ENCODE assay signal across 17 cellular contexts in the genomic region with DNA sequence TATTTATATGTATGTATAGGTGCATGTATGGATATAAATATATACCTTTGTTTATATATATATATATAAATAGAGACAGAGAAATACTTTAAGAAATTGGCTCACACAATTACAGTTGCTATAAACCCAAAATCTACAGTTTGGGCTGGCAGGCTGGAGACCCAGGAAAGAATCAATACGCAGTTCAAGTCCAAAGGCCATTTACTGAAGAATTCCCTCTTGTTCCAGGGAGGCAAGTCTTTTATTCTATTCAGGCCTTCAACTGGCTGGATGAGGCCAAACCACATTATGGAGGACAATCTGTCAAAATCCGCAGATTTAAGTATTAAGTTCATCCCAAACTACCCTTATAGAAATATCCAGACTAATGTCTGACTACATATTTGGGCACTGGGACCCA.
A peak's percentile ranks its signal among the peaks of the same experiment; 100 is the strongest.
DNase-seq lines count a peak whose midpoint lies in the region; ATAC-seq and TF ChIP-seq lines count a peak whose summit lies in the region.
"Had no signal": no experiment of that assay in that cellular context is flagged by ENCODE, and none has a peak within 500 bp of the region (broad histone marks: within the 10 kb centered on the region; RNA-seq: fewer than 3 reads in every experiment).

No MANE protein-coding gene starts in this region.

- no peaks in the 10 kb centered on the region for H3K27me3 ChIP-seq in liver (ENCODE audit: control insufficient read depth in 4 of 4, insufficient read depth in 4 of 4, low read length in 3 of 4)
- H3K27me3 ChIP-seq: BE2C, BLaER1 had no signal

- peaks cover 0 to 7% (median 2%) of the 10 kb centered on the region in 4 donors for H3K4me1 ChIP-seq in liver (ENCODE audit: control insufficient read depth in 4 of 4, insufficient read depth in 4 of 4, low read length in 3 of 4)
- H3K4me1 ChIP-seq: BE2C, BLaER1 had no signal

- no peak for TF ChIP-seq CTCF in liver (IDR thresholded peaks at IDR 0.05; ENCODE audit: low read depth, low read length, missing input control)

- no peaks in the 10 kb centered on the region for H3K36me3 ChIP-seq in liver (ENCODE audit: control insufficient read depth in 4 of 4, insufficient read depth in 3 of 4, low read depth in 1 of 4, low read length in 3 of 4)
- H3K36me3 ChIP-seq: BE2C had no signal

- TF ChIP-seq RAD21 in liver (IDR thresholded peaks at IDR 0.05): peak in 1 of 2 donors; percentile 14

- no peaks in the 10 kb centered on the region for H3K9me3 ChIP-seq in liver (ENCODE audit: control insufficient read depth in 4 of 4, low read length in 3 of 4)
- H3K9me3 ChIP-seq: BE2C, BLaER1 had no signal

- DNase-seq in left lobe of liver (ENCODE audit: low spot score): no peak
- no peak for DNase-seq in NCI-H446 treated with DMSO at 0.1 percent for 48 hours (lab: John Stamatoyannopoulos, UW)
- DNase-seq: 8988T; ACHN; BE2C; C1 segment of cervical spinal cord; Calu3; CD4-positive, alpha-beta memory T cell; CD4-positive, CD25-positive, alpha-beta regulatory T cell; CD8-positive, alpha-beta memory T cell; COR-L47; DMS79 treated with DMSO at 0.1 percent for 48 hours; GF-D8 had no signal

- 53% methylated on average over 2 of the region's 2 CpGs for WGBS in liver

- no peak overlapping the region for H3K4me3 ChIP-seq in liver (ENCODE audit: low read depth in 1 of 3, low read length in 3 of 3)
- H3K4me3 ChIP-seq: BLaER1 had no signal

- H3K27ac ChIP-seq in liver (ENCODE audit: low read depth in 1 of 2, low read length in 2 of 2): no peak overlapping the region
- H3K27ac ChIP-seq: BLaER1 had no signal

- peak; percentile 82 for ATAC-seq in left lobe of liver
- ATAC-seq in GM18873 (IDR thresholded peaks at IDR 0.05; ENCODE audit: low FRiP score, unreplicated experiment): no peak
- ATAC-seq in HG03439 (IDR thresholded peaks at IDR 0.05; ENCODE audit: unreplicated experiment): no peak

- no peak overlapping the region for H3K9ac ChIP-seq in liver (ENCODE audit: low read depth in 1 of 2, low read length in 2 of 2)
- H3K9ac ChIP-seq: BLaER1 had no signal

TF ChIP-seq in liver, 16 proteins besides CTCF, POLR2A, EP300 and RAD21:
- no peak for TF ChIP-seq GABPA (IDR thresholded peaks at IDR 0.05 in 1 of 2, conservative IDR thresholded peaks at IDR 0.05 in 1 of 2)
- peak; percentile 13 for TF ChIP-seq SP1 (IDR thresholded peaks at IDR 0.05)
- TF ChIP-seq, protein P1, sequence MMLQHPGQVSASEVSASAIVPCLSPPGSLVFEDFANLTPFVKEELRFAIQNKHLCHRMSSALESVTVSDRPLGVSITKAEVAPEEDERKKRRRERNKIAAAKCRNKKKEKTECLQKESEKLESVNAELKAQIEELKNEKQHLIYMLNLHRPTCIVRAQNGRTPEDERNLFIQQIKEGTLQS (IDR thresholded peaks at IDR 0.05): no peak
- TF ChIP-seq TAF1 (conservative IDR thresholded peaks at IDR 0.05): no peak
- TF ChIP-seq, protein P2, sequence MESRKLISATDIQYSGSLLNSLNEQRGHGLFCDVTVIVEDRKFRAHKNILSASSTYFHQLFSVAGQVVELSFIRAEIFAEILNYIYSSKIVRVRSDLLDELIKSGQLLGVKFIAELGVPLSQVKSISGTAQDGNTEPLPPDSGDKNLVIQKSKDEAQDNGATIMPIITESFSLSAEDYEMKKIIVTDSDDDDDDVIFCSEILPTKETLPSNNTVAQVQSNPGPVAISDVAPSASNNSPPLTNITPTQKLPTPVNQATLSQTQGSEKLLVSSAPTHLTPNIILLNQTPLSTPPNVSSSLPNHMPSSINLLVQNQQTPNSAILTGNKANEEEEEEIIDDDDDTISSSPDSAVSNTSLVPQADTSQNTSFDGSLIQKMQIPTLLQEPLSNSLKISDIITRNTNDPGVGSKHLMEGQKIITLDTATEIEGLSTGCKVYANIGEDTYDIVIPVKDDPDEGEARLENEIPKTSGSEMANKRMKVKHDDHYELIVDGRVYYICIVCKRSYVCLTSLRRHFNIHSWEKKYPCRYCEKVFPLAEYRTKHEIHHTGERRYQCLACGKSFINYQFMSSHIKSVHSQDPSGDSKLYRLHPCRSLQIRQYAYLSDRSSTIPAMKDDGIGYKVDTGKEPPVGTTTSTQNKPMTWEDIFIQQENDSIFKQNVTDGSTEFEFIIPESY (IDR thresholded peaks at IDR 0.05): no peak
- no peak for TF ChIP-seq YY1 (IDR thresholded peaks at IDR 0.05)
- no peak for TF ChIP-seq FOXA2 (IDR thresholded peaks at IDR 0.05)
- peak; percentile 73 to 88 for TF ChIP-seq HNF4A (conservative IDR thresholded peaks at IDR 0.05)
- no peak for TF ChIP-seq NR2F2 (IDR thresholded peaks at IDR 0.05)
- peak; percentile 73 for TF ChIP-seq HNF4G (IDR thresholded peaks at IDR 0.05)
